ENCODE assay signal across 1 cellular context in genomic region chr13:49976314-49977258, GRCh38.
A peak's percentile ranks its signal among the peaks of the same experiment; 100 is the strongest.
TF ChIP-seq lines count a peak whose summit lies in the region.

No MANE protein-coding gene starts in this region.

TF ChIP-seq in HEK293, 187 proteins besides CTCF, POLR2A, EP300 and RAD21 (continued from another document):
- no peak for TF ChIP-seq ZNF362 (tag by site-specific recombination; IDR thresholded peaks at IDR 0.05)
- TF ChIP-seq ZNF692 (tag by site-specific recombination; IDR thresholded peaks at IDR 0.05): no peak
- no peak for TF ChIP-seq ZNF544 (tag by site-specific recombination; IDR thresholded peaks at IDR 0.05)
- no peak for TF ChIP-seq ATF2 (tag by site-specific recombination; IDR thresholded peaks at IDR 0.05; ENCODE audit: low read depth)
- TF ChIP-seq ELK4 (IDR thresholded peaks at IDR 0.05; ENCODE audit: borderline replicate concordance, low read depth, low read length): no peak
- TF ChIP-seq ZBTB17 (tag by site-specific recombination; IDR thresholded peaks at IDR 0.05): no peak
- no peak for TF ChIP-seq ZNF792 (tag by site-specific recombination; IDR thresholded peaks at IDR 0.05)
- TF ChIP-seq ZNF521 (tag by site-specific recombination; IDR thresholded peaks at IDR 0.05): no peak
- TF ChIP-seq ZNF704 (tag by site-specific recombination; IDR thresholded peaks at IDR 0.05): no peak
- no peak for TF ChIP-seq BCL11A (tag by site-specific recombination; IDR thresholded peaks at IDR 0.05; ENCODE audit: low read depth)
- TF ChIP-seq ZNF366 (tag by site-specific recombination; conservative IDR thresholded peaks at IDR 0.05): no peak
- TF ChIP-seq ZNF10 (tag by site-specific recombination; IDR thresholded peaks at IDR 0.05): 0 out of 2 replicates have a peak, but pooled peaks have one; percentile 12
- TF ChIP-seq ZNF473 (tag by site-specific recombination; IDR thresholded peaks at IDR 0.05): no peak
- no peak for TF ChIP-seq ZNF707 (tag by site-specific recombination; IDR thresholded peaks at IDR 0.05)
- no peak for TF ChIP-seq ZNF391 (tag by site-specific recombination; IDR thresholded peaks at IDR 0.05; ENCODE audit: borderline replicate concordance, low read depth)
- no peak for TF ChIP-seq ZFP37 (tag by site-specific recombination; IDR thresholded peaks at IDR 0.05)
- TF ChIP-seq IKZF3 (tag by site-specific recombination; IDR thresholded peaks at IDR 0.05): no peak
- no peak for TF ChIP-seq ZNF26 (tag by site-specific recombination; IDR thresholded peaks at IDR 0.05)
- TF ChIP-seq ZNF488 (tag by site-specific recombination; IDR thresholded peaks at IDR 0.05): no peak
- no peak for TF ChIP-seq ZNF175 (tag by site-specific recombination; IDR thresholded peaks at IDR 0.05)
- TF ChIP-seq ZNF76 (tag by site-specific recombination; IDR thresholded peaks at IDR 0.05; ENCODE audit: borderline replicate concordance, low read depth): no peak
- TF ChIP-seq ZBTB1 (tag by site-specific recombination; IDR thresholded peaks at IDR 0.05): no peak
- no peak for TF ChIP-seq ZNF133 (tag by site-specific recombination; IDR thresholded peaks at IDR 0.05)
- TF ChIP-seq ZNF664 (tag by site-specific recombination; IDR thresholded peaks at IDR 0.05): no peak
TF ChIP-seq in HEK293: peak in this region for 5.
